In genomic region chr9:76032652-76033373, GRCh38 we compare ENCODE assay signal across 31 cellular contexts.
DNase-seq lines count a peak whose midpoint lies in the region; ATAC-seq and TF ChIP-seq lines count a peak whose summit lies in the region.
"Had no signal": no experiment of that assay in that cellular context is flagged by ENCODE, and none has a peak within 500 bp of the region (broad histone marks: within the 10 kb centered on the region; RNA-seq: fewer than 3 reads in every experiment).

No MANE protein-coding gene starts in this region.

- CTCF ChIA-PET in activated naive CD4-positive, alpha-beta T cell treated with anti-CD3 and anti-CD28 coated beads for 36 hours (lab: Charles Lee): no interaction called here
- CTCF ChIA-PET in T-cell (lab: Charles Lee): no interaction called here

- peaks cover 41% of the 10 kb centered on the region for H3K4me1 Mint-ChIP-seq in activated naive CD4-positive, alpha-beta T cell treated with anti-CD3 and anti-CD28 coated beads for 36 hours (ENCODE audit: low read depth)
- H3K4me1 Mint-ChIP-seq in T-cell: peaks cover 45 to 50% (median 48%) of the 10 kb centered on the region in 3 donors
- peaks cover 49% of the 10 kb centered on the region for H3K4me1 Mint-ChIP-seq in stimulated activated naive CD8-positive, alpha-beta T cell treated with anti-CD3 and anti-CD28 coated beads, Interleukin-15, amount 100 ng/mL, for 72 hours
- H3K4me1 Mint-ChIP-seq: B cell, neural progenitor cell had no signal

- peak; percentile 28 to 80 (median 56) for ATAC-seq in T-cell (replicated peaks in 1 of 4)
- ATAC-seq in stimulated activated naive CD8-positive, alpha-beta T cell treated with anti-CD3 and anti-CD28 coated beads, Interleukin-15, amount 100 ng/mL, for 72 hours: no peak
- ATAC-seq: activated CD4-positive, CD25-positive, alpha-beta regulatory T cell treated with anti-CD3 and anti-CD28 coated beads, Interleukin-2, amount 50 U/mL, for 24 hours; SK-N-SH treated with all-trans-retinoic acid at 6 μM for 48 hours had no signal

- in situ Hi-C loops in astrocyte of the spinal cord (cut with HindIII; ENCODE audit: low sequenced_read_pairs): no loop called here

- H3K9me3 Mint-ChIP-seq in activated naive CD4-positive, alpha-beta T cell treated with anti-CD3 and anti-CD28 coated beads for 36 hours: peaks cover 1% of the 10 kb centered on the region
- H3K9me3 Mint-ChIP-seq in T-cell: no peaks in the 10 kb centered on the region
- H3K9me3 Mint-ChIP-seq in stimulated activated naive CD8-positive, alpha-beta T cell treated with anti-CD3 and anti-CD28 coated beads, Interleukin-15, amount 100 ng/mL, for 72 hours: no peaks in the 10 kb centered on the region
- H3K9me3 Mint-ChIP-seq: neural progenitor cell had no signal

- H3K36me3 Mint-ChIP-seq in activated naive CD4-positive, alpha-beta T cell treated with anti-CD3 and anti-CD28 coated beads for 36 hours (ENCODE audit: low read depth): peaks cover 22% of the 10 kb centered on the region
- peaks cover 25% of the 10 kb centered on the region for H3K36me3 Mint-ChIP-seq in T-cell

- peak overlapping the region; percentile 43 for H3K4me3 Mint-ChIP-seq in activated naive CD4-positive, alpha-beta T cell treated with anti-CD3 and anti-CD28 coated beads for 36 hours
- peak overlapping the region in 2 of 3 donors; percentile 10 to 48 for H3K4me3 Mint-ChIP-seq in T-cell
- H3K4me3 Mint-ChIP-seq in stimulated activated naive CD8-positive, alpha-beta T cell treated with anti-CD3 and anti-CD28 coated beads, Interleukin-15, amount 100 ng/mL, for 72 hours: peak overlapping the region; percentile 31 to 72
- H3K4me3 Mint-ChIP-seq: B cell, neural progenitor cell had no signal

- intact Hi-C loops in activated naive CD4-positive, alpha-beta T cell treated with anti-CD3 and anti-CD28 coated beads for 36 hours (cut with micrococcal nuclease): no loop called here

- H3K27me3 Mint-ChIP-seq in activated naive CD4-positive, alpha-beta T cell treated with anti-CD3 and anti-CD28 coated beads for 36 hours (ENCODE audit: low read depth): no peaks in the 10 kb centered on the region
- no peaks in the 10 kb centered on the region for H3K27me3 Mint-ChIP-seq in T-cell
- H3K27me3 Mint-ChIP-seq in stimulated activated naive CD8-positive, alpha-beta T cell treated with anti-CD3 and anti-CD28 coated beads, Interleukin-15, amount 100 ng/mL, for 72 hours: no peaks in the 10 kb centered on the region
- H3K27me3 Mint-ChIP-seq: B cell had no signal

- POLR2A ChIA-PET in T-cell (lab: Charles Lee): no interaction called here

- no peak for TF ChIP-seq CTCF in astrocyte of the spinal cord (IDR thresholded peaks at IDR 0.05; ENCODE audit: low read depth, low read length)

- peak overlapping the region; percentile 50 for H3K27ac Mint-ChIP-seq in activated naive CD4-positive, alpha-beta T cell treated with anti-CD3 and anti-CD28 coated beads for 36 hours
- H3K27ac Mint-ChIP-seq in T-cell: peak overlapping the region; percentile 86 to 90
- peak overlapping the region; percentile 34 to 46 for H3K27ac Mint-ChIP-seq in stimulated activated naive CD8-positive, alpha-beta T cell treated with anti-CD3 and anti-CD28 coated beads, Interleukin-15, amount 100 ng/mL, for 72 hours
- H3K27ac Mint-ChIP-seq: B cell, neural progenitor cell had no signal

- DNase-seq in activated naive CD4-positive, alpha-beta T cell treated with anti-CD3 and anti-CD28 coated beads for 36 hours: no peak
- DNase-seq in activated naive CD4-positive, alpha-beta T cell (lab: John Stamatoyannopoulos, UW): no peak
- DNase-seq in T-cell: no peak
- DNase-seq in astrocyte of the spinal cord (ENCODE audit: low read depth, low spot score): peak; percentile 12
- no peak for DNase-seq in stimulated activated naive CD8-positive, alpha-beta T cell treated with anti-CD3 and anti-CD28 coated beads, Interleukin-15, amount 100 ng/mL, for 72 hours
- no peak for DNase-seq in Kasumi-1 (lab: John Stamatoyannopoulos, UW)
- no peak for DNase-seq in ecto neural progenitor cell (ENCODE audit: low spot score)
- no peak for DNase-seq in SHP77 treated with DMSO at 0.1 percent for 48 hours (lab: John Stamatoyannopoulos, UW)
- DNase-seq: activated effector memory CD4-positive, alpha-beta T cell treated with Interleukin-2 at 50 U/mL for 16 hours; amygdala; effector CD4-positive, alpha-beta T cell; EL; hypothalamus; mesendoderm; MG63; NCI-H1105 treated with DMSO at 0.1 percent for 48 hours; NCI-H1930; NCI-H510A treated with DMSO at 0.1 percent for 48 hours; NK-92 treated with Interleukin-12 subunit alpha and Interleukin-12 subunit beta, amount 100 ng/mL, for 24 hours; PC-9; retina; stimulated activated CD4-positive, alpha-beta T cell treated with anti-CD3 and anti-CD28 coated beads, Interleukin-1b, Interleukin-23, amount 100 ng/mL, for 48 hours; stomach; T-helper 2 cell; tibial artery had no signal

- H3K4me3 ChIP-seq in astrocyte of the spinal cord (ENCODE audit: low read depth, low read length): no peak overlapping the region
- H3K4me3 ChIP-seq: MG63, neural progenitor cell, PC-9, smooth muscle cell, stomach, tibial artery, vagina had no signal
